In the genomic region with DNA sequence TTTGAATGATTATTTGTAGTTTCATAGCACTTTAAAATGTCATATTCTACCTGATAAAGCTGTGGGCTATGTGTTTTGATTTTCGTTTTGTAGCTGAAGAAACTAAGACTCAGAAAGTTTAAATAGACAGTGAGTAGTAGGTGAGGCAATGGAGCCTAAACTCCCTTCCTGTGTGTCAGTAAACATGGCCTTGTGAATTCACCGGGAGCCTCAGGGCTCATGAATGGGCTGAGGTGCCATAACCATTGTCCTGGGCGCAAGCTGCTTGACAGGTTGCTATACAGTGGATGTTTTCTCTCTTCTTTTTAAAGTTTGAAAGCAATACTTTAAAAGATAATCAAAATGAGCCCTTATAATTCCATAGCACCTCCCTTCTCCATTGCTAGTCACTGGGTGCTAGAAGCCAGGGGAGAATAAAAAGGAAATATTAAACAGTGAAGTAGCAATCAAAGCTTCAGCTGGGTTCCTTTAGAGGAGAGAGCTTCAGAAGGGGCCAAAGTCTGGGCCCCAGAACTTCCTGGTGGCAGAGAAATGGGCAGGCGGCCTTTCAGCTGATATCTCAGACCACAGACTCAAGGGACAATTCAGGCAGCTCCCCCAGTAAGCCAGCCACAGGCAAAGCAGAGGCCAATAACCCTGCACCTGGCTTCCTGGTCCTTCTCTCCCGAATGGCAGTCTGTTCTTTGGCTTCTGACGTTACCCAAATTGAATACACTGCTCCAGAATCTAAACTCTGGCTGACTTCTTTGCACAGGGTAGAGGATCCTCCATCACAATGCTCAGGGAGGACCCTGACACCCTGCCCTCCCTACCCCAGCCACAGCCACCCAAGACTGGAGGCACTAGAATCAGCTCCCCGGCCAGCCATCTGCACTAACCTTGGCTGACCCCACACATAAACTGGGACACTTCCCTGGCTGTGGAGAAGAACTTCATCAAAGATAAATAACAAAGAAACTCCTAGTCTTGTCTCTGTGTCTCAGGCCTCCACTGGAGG, we compare ENCODE assay signal across 1 cellular context.
TF ChIP-seq lines count a peak whose summit lies in the region.

No MANE protein-coding gene starts in this region.

TF ChIP-seq in IMR-90, 13 proteins besides CTCF, POLR2A, EP300 and RAD21:
- TF ChIP-seq BHLHE40 (IDR thresholded peaks at IDR 0.05; ENCODE audit: low read depth, low read length) (no peak), CEBPB (IDR thresholded peaks at IDR 0.05; ENCODE audit: low read depth, low read length) (0 out of 2 replicates have a peak, but pooled peaks have one; percentile 10)
TF ChIP-seq in IMR-90: peak in this region for 1.
